8 cellular contexts compared by ENCODE assay signal in genomic region chr19:55206664-55207500, GRCh38. TPM values are rescaled to one million over a fixed set of nuclear protein-coding genes. Genes with fewer than 3 reads are reported as not detected.
A peak's percentile ranks its signal among the peaks of the same experiment; 100 is the strongest.
DNase-seq lines count a peak whose midpoint lies in the region; FAIRE-seq and TF ChIP-seq lines count a peak whose summit lies in the region.

No MANE protein-coding gene starts in this region.

- H3F3A ChIP-seq in PC-9 (ENCODE audit: insufficient read depth, low read depth) = peaks cover 28% of the 10 kb centered on the region

- H3K36me3 ChIP-seq in H7 (replicated peaks; ENCODE audit: control insufficient read depth, insufficient read depth, low read length) (no peaks in the 10 kb centered on the region), PC-9 (ENCODE audit: low read depth) (no peaks in the 10 kb centered on the region), adipocyte (ENCODE audit: control insufficient read depth, insufficient read depth, low read length, severe bottlenecking) (no peaks in the 10 kb centered on the region), left ventricle myocardium inferior (no peaks in the 10 kb centered on the region)

- H3K27me3 ChIP-seq in H7 (ENCODE audit: control insufficient read depth, insufficient read depth, low read length) = no peaks in the 10 kb centered on the region
- H3K27me3 ChIP-seq in PC-9 (ENCODE audit: insufficient read depth, low read depth) = no peaks in the 10 kb centered on the region
- H3K27me3 ChIP-seq in adipocyte (replicated peaks; ENCODE audit: control insufficient read depth, insufficient read depth, low read length) = no peaks in the 10 kb centered on the region
- H3K27me3 ChIP-seq in left ventricle myocardium inferior (ENCODE audit: low read depth) = no peaks in the 10 kb centered on the region

- peak; percentile 95 for DNase-seq in H7
- DNase-seq in PC-9 = peak; percentile 89 to 95
- peak; percentile 92 for DNase-seq in adipocyte (ENCODE audit: low read depth)
- DNase-seq in left ventricle myocardium inferior = peak; percentile 75
- DNase-seq in putamen (ENCODE audit: low spot score) = peak; percentile 48
- DNase-seq in GM19240 (ENCODE audit: insufficient read length, low spot score) = no peak
- no peak for DNase-seq in NCI-H187 treated with DMSO at 0.1 percent for 48 hours (lab: John Stamatoyannopoulos, UW)

- H3K27ac ChIP-seq in PC-9 (peak overlapping the region; percentile 80), left ventricle myocardium inferior (replicated peaks) (peak overlapping the region; percentile 30)

- H3K4me1 ChIP-seq in PC-9 (replicated peaks; ENCODE audit: insufficient read depth) = peaks cover 40% of the 10 kb centered on the region
- H3K4me1 ChIP-seq in adipocyte (ENCODE audit: control insufficient read depth, insufficient read depth, low read length) = peaks cover 12% of the 10 kb centered on the region
- peaks cover 21% of the 10 kb centered on the region for H3K4me1 ChIP-seq in left ventricle myocardium inferior

- no peaks in the 10 kb centered on the region for H3K9me2 ChIP-seq in PC-9 (ENCODE audit: insufficient read depth)

- H3K4me3 ChIP-seq in H7 (ENCODE audit: insufficient read depth, low read depth, low read length) (no peak overlapping the region), PC-9 (peak overlapping the region; percentile 24; the same call in 1 of the 2 replicates), adipocyte (ENCODE audit: low read length) (peak overlapping the region; percentile 73), left ventricle myocardium inferior (peak overlapping the region; percentile 51)

- H3K9me3 ChIP-seq in PC-9 (ENCODE audit: insufficient read depth, low read depth) (no peaks in the 10 kb centered on the region), adipocyte (ENCODE audit: control insufficient read depth, low read length) (no peaks in the 10 kb centered on the region), left ventricle myocardium inferior (replicated peaks) (no peaks in the 10 kb centered on the region)

- H3K79me2 ChIP-seq in PC-9 (ENCODE audit: low read depth) = no peaks in the 10 kb centered on the region

- TSS peak; percentile 47 for BruUV-seq in PC-9 (replicated peaks; lab: Mats Ljungman, UMichigan)

- CTCF ChIA-PET in PC-9 (lab: Charles Lee) = interaction anchor here (0.7 kb wide), 2 partner anchors 41 to 86 kb away, joined by 5 to 8 read pairs; partner anchors contain the start of gene DNAAF3

- FAIRE-seq in A204.1 (lab: Jason Lieb, UNC) = peak; percentile 51

- POLR2A ChIA-PET in PC-9 (lab: Charles Lee; ENCODE audit: unreplicated experiment) = interaction anchor here (0.5 to 0.8 kb wide), 6 partner anchors 17 to 392 kb away, joined by 3 to 6 read pairs (median 4); partner anchors contain the start of genes DNAAF3 and FIZ1

- peak overlapping the region; percentile 77 for H3K4me2 ChIP-seq in PC-9

- peak overlapping the region; percentile 64 for H3K9ac ChIP-seq in adipocyte (ENCODE audit: low read length)

- H2AFZ ChIP-seq in PC-9 = no peak overlapping the region

- TF ChIP-seq CTCF in PC-9 (conservative IDR thresholded peaks at IDR 0.05) = no peak
- no peak for TF ChIP-seq CTCF in left ventricle myocardium inferior (IDR thresholded peaks at IDR 0.05; ENCODE audit: borderline replicate concordance)

- H4K20me1 ChIP-seq in PC-9 (ENCODE audit: insufficient read depth) = no peaks in the 10 kb centered on the region

- intact Hi-C loops in PC-9 (cut with micrococcal nuclease; ENCODE audit: unreplicated experiment) (no loop called here), left ventricle myocardium inferior (cut with micrococcal nuclease) (no loop called here)

RNA-seq across cellular contexts. Expression of gene PTPRH, which starts 2.4 kb away (rescaled TPM):
- total RNA-seq in H7 (2014; rRNA removed; shearing (Covaris generic)) = 0.41 and 2.3 TPM in 2 replicates
- total RNA-seq in PC-9 (2021) = 11.7 and 21.4 TPM in 2 replicates
- total RNA-seq in left ventricle myocardium inferior = 1.1 TPM

RNA-seq across cellular contexts. Expression of gene TMEM86B, which starts 21.7 kb away (rescaled TPM):
- 1.2 and 1.7 TPM in 2 replicates for total RNA-seq in H7 (2014; rRNA removed; shearing (Covaris generic))
- 18.1 and 18.4 TPM in 2 replicates for total RNA-seq in PC-9 (2021)
- 2.1 TPM for total RNA-seq in left ventricle myocardium inferior

RNA-seq across cellular contexts. Expression of gene SYT5, which starts 26.8 kb away (rescaled TPM):
- 0.26 and 0.31 TPM in 2 replicates for total RNA-seq in H7 (2014; rRNA removed; shearing (Covaris generic))
- 1.3 and 2.8 TPM in 2 replicates for total RNA-seq in PC-9 (2021)
- not detected for total RNA-seq in left ventricle myocardium inferior

RNA-seq across cellular contexts. Expression of gene DNAAF3, which starts 40.5 kb away (rescaled TPM):
- total RNA-seq in H7 (2014; rRNA removed; shearing (Covaris generic)) = 0.15 and 2.2 TPM in 2 replicates
- total RNA-seq in PC-9 (2021) (51.8 and 76.6 TPM in 2 replicates), left ventricle myocardium inferior (1.8 TPM)

RNA-seq across cellular contexts. Expression of gene TNNI3, which starts 49.4 kb away (rescaled TPM):
- 6.5 and 11.6 TPM in 2 replicates for total RNA-seq in H7 (2014; rRNA removed; shearing (Covaris generic))
- total RNA-seq in PC-9 (2021) (13.7 and 18.2 TPM in 2 replicates), left ventricle myocardium inferior (7,701 TPM)

Comparison
In these comparisons a context has a peak if more than half of its experiments do, and no peak if none do; other contexts are left out.
1. DNase-seq: peak in H7 (single experiment), PC-9 (2 of 2), adipocyte (single experiment), left ventricle myocardium inferior (single experiment) and putamen (single experiment); none in GM19240 (single experiment) and NCI-H187 treated with DMSO at 0.1 percent for 48 hours (single experiment).